9 cellular contexts compared by ENCODE assay signal in the genomic region with DNA sequence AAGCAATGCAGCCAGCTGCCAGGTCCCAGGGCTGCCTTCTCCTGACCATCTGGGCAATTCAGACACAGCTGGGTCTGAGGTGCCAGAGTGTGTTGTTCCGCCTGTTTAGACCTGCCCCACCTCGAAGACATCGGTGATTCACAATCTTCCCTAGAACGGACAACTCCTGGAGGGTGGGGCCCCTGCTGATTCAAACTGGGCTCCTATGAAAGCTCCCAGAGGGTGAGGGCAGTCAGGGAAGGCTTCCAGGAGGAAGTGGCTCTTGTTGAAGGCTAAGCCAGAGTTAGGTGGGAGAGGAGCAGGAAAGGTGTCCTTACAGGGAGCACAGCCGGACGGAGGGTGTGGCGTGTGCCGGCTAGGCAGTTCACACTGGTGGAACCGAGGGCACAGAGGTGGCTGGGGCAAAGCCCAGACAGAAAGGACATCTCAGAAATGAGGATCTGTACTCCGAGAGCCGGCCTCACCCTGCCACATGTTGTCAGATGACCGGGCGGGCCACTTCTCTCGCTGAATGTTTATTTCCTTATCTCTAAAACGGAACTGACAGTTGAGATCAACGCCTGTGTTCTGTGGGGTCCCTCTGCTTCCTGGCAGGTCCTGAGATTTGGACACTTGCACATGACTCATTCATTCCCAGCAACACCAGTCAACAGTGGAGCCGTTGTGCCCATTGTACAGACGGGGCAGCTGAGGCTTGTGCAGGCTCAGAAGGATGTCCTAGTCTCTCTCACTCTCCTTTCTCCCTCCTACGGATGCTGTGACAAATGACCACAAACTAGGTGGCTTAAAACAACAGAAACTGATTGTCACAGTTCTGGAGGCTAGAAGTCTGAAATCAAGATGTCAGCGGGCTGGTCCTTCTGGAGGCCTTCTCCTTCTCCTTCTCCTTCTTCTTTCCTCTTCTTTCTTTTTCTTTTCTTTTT. TPM values are rescaled to one million over a fixed set of nuclear protein-coding genes. Genes with fewer than 3 reads are reported as not detected.
DNase-seq lines count a peak whose midpoint lies in the region; ATAC-seq and TF ChIP-seq lines count a peak whose summit lies in the region.
"Had no signal": no experiment of that assay in that cellular context is flagged by ENCODE, and none has a peak within 500 bp of the region (broad histone marks: within the 10 kb centered on the region; RNA-seq: fewer than 3 reads in every experiment).

No MANE protein-coding gene starts in this region.

- H3F3A ChIP-seq in SK-N-SH (replicated peaks; ENCODE audit: insufficient read depth), result no peaks in the 10 kb centered on the region

- H3K27ac Mint-ChIP-seq in activated T-cell treated with anti-CD3 and anti-CD28 coated beads, Interleukin-2, amount 50 U/mL, for 72 hours, result peak overlapping the region; percentile 16

- H4K20me1 ChIP-seq in SK-N-SH (ENCODE audit: insufficient read depth), result no peaks in the 10 kb centered on the region

- no peak for TF ChIP-seq EP300 in SK-N-SH (IDR thresholded peaks at IDR 0.05; ENCODE audit: borderline replicate concordance in 1 of 2, low read depth in 1 of 2, low read length in 1 of 2)

- H3K9ac ChIP-seq in SK-N-SH, result no peak overlapping the region

- POLR2A ChIA-PET in RWPE1 (lab: Yijun Ruan, JAX; ENCODE audit: low non-redundant PET) (interaction anchor here (1.2 kb wide), 1 partner anchor 14 kb away, joined by 3 read pairs; no protein-coding TSS in a partner anchor), SK-N-SH (lab: Yijun Ruan, JAX) (no interaction called here)

- H3K79me2 ChIP-seq in SK-N-SH (ENCODE audit: insufficient read depth), result no peaks in the 10 kb centered on the region

- H3K4me1 Mint-ChIP-seq in activated T-cell treated with anti-CD3 and anti-CD28 coated beads, Interleukin-2, amount 50 U/mL, for 72 hours (ENCODE audit: low read depth), result peaks cover 7% of the 10 kb centered on the region

- H3K4me3 ChIP-seq in testis, result no peak overlapping the region
- H3K4me3 ChIP-seq in SK-N-SH (ENCODE audit: low read depth in 2 of 2, low read length in 1 of 2), result no peak overlapping the region

- TF ChIP-seq POLR2A in testis (IDR thresholded peaks at IDR 0.05), result no peak

- no peak overlapping the region for H2AFZ ChIP-seq in SK-N-SH (ENCODE audit: low read depth)

- peak; percentile 58 to 80 for ATAC-seq in activated T-cell treated with anti-CD3 and anti-CD28 coated beads, Interleukin-2, amount 50 U/mL, for 72 hours (replicated peaks in 1 of 2)
- ATAC-seq in left cardiac atrium (peak; percentile 65 to 71), HG02588 (IDR thresholded peaks at IDR 0.05; ENCODE audit: unreplicated experiment) (no peak)

- DNase-seq in activated T-cell treated with anti-CD3 and anti-CD28 coated beads, Interleukin-2, amount 50 U/mL, for 72 hours, result peak in 1 of 2 donors; percentile 12
- no peak for DNase-seq in activated T-cell treated with anti-CD3 and anti-CD28 coated beads, Interleukin-2, amount 50 U/mL, for 1 hour
- DNase-seq in RWPE1 (ENCODE audit: low spot score) (peak; percentile 90), left cardiac atrium (peak; percentile 68), testis (peak; percentile 54), SK-N-SH (no peak), NCI-H128 (lab: John Stamatoyannopoulos, UW; ENCODE audit: unreplicated experiment) (no peak)

- H3K9me2 ChIP-seq in SK-N-SH, result no peaks in the 10 kb centered on the region

- H3K27ac ChIP-seq in RWPE1 (peak overlapping the region; percentile 86), testis (no peak overlapping the region), SK-N-SH (ENCODE audit: low read depth in 2 of 2, low read length in 1 of 2) (no peak overlapping the region)
- H3K27ac ChIP-seq: C4-2B had no signal

- H3K36me3 ChIP-seq in testis (ENCODE audit: low read depth, missing control alignments), result no peaks in the 10 kb centered on the region
- H3K36me3 ChIP-seq in SK-N-SH (replicated peaks in 1 of 2; ENCODE audit: control insufficient read depth in 1 of 2, insufficient read depth in 2 of 2, low read length in 1 of 2), result no peaks in the 10 kb centered on the region

- no peaks in the 10 kb centered on the region for H3K4me1 ChIP-seq in testis
- no peaks in the 10 kb centered on the region for H3K4me1 ChIP-seq in SK-N-SH (ENCODE audit: control insufficient read depth in 1 of 2, insufficient read depth in 2 of 2, low read depth in 1 of 2, low read length in 1 of 2)

- no peak for TF ChIP-seq CTCF in RWPE1 (conservative IDR thresholded peaks at IDR 0.05; ENCODE audit: low read depth)
- no peak for TF ChIP-seq CTCF in testis (IDR thresholded peaks at IDR 0.05)
- no peak for TF ChIP-seq CTCF in SK-N-SH (IDR thresholded peaks at IDR 0.05)

- CTCF ChIA-PET in RWPE1 (lab: Yijun Ruan, JAX) (interaction anchor here (0.6 to 1.0 kb wide), 5 partner anchors 14 to 628 kb away, joined by 3 to 5 read pairs (median 4); no protein-coding TSS in a partner anchor), SK-N-SH (lab: Yijun Ruan, JAX) (no interaction called here)

- H3K27me3 Mint-ChIP-seq in activated T-cell treated with anti-CD3 and anti-CD28 coated beads, Interleukin-2, amount 50 U/mL, for 72 hours (ENCODE audit: low read depth), result no peaks in the 10 kb centered on the region

- H3K4me3 Mint-ChIP-seq in activated T-cell treated with anti-CD3 and anti-CD28 coated beads, Interleukin-2, amount 50 U/mL, for 72 hours, result peak overlapping the region in 1 of 2 donors; percentile 27

- no peaks in the 10 kb centered on the region for H3K36me3 Mint-ChIP-seq in activated T-cell treated with anti-CD3 and anti-CD28 coated beads, Interleukin-2, amount 50 U/mL, for 72 hours (ENCODE audit: insufficient read depth in 2 of 2)

- 71 to 83% methylated on average over 13 to 20 of the region's 20 CpGs for WGBS in testis, 2 donors
- WGBS in SK-N-SH (ENCODE audit: low lambda C conversion rate), result 82% methylated on average over 19 of the region's 20 CpGs

- no peak overlapping the region for H3K4me2 ChIP-seq in SK-N-SH

- no peaks in the 10 kb centered on the region for H3K9me3 ChIP-seq in testis
- H3K9me3 ChIP-seq in SK-N-SH, result no peaks in the 10 kb centered on the region

- intact Hi-C loops in left cardiac atrium (cut with DNase I), result no loop called here
- intact Hi-C loops in testis (cut with DNase I; ENCODE audit: low total_unique reads), result no loop called here

- TF ChIP-seq RAD21 in SK-N-SH (IDR thresholded peaks at IDR 0.05; ENCODE audit: low read length), result no peak

- no peaks in the 10 kb centered on the region for H3K27me3 ChIP-seq in testis
- no peaks in the 10 kb centered on the region for H3K27me3 ChIP-seq in SK-N-SH (ENCODE audit: insufficient read depth)

- H3K9me3 Mint-ChIP-seq in activated T-cell treated with anti-CD3 and anti-CD28 coated beads, Interleukin-2, amount 50 U/mL, for 72 hours, result no peaks in the 10 kb centered on the region

TF ChIP-seq in SK-N-SH, 30 proteins besides CTCF, POLR2A, EP300 and RAD21 (continues in another document):
- TF ChIP-seq, protein P1, sequence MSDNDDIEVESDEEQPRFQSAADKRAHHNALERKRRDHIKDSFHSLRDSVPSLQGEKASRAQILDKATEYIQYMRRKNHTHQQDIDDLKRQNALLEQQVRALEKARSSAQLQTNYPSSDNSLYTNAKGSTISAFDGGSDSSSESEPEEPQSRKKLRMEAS (IDR thresholded peaks at IDR 0.05; ENCODE audit: low read depth), result no peak
- TF ChIP-seq FOXJ3 (CRISPR knock-in tag; IDR thresholded peaks at IDR 0.05) (no peak), ELF1 (IDR thresholded peaks at IDR 0.05) (no peak), TAF1 (IDR thresholded peaks at IDR 0.05; ENCODE audit: borderline replicate concordance, low read depth, low read length) (no peak), RXRA (IDR thresholded peaks at IDR 0.05; ENCODE audit: borderline replicate concordance, low read depth) (no peak), POLR2AphosphoS5 (IDR thresholded peaks at IDR 0.05; ENCODE audit: low read depth, low read length) (no peak), JUND (IDR thresholded peaks at IDR 0.05) (no peak), NRF1 (IDR thresholded peaks at IDR 0.05; ENCODE audit: low read depth, low read length) (no peak), FOSL2 (IDR thresholded peaks at IDR 0.05; ENCODE audit: borderline replicate concordance, low read depth) (no peak), GABPA (IDR thresholded peaks at IDR 0.05; ENCODE audit: low read depth) (no peak), TCF12 (IDR thresholded peaks at IDR 0.05) (no peak)
- TF ChIP-seq, protein P2, sequence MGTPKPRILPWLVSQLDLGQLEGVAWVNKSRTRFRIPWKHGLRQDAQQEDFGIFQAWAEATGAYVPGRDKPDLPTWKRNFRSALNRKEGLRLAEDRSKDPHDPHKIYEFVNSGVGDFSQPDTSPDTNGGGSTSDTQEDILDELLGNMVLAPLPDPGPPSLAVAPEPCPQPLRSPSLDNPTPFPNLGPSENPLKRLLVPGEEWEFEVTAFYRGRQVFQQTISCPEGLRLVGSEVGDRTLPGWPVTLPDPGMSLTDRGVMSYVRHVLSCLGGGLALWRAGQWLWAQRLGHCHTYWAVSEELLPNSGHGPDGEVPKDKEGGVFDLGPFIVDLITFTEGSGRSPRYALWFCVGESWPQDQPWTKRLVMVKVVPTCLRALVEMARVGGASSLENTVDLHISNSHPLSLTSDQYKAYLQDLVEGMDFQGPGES (IDR thresholded peaks at IDR 0.05; ENCODE audit: low read depth, low read length), result no peak
- TF ChIP-seq, protein P3, sequence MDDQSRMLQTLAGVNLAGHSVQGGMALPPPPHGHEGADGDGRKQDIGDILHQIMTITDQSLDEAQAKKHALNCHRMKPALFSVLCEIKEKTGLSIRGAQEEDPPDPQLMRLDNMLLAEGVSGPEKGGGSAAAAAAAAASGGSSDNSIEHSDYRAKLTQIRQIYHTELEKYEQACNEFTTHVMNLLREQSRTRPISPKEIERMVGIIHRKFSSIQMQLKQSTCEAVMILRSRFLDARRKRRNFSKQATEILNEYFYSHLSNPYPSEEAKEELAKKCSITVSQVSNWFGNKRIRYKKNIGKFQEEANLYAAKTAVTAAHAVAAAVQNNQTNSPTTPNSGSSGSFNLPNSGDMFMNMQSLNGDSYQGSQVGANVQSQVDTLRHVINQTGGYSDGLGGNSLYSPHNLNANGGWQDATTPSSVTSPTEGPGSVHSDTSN (IDR thresholded peaks at IDR 0.05), result no peak

RNA-seq across cellular contexts. Expression of a gene that starts 26.9 kb away (rescaled TPM):
- 100 to 1,000 TPM; 110 to 137 TPM for total RNA-seq in activated T-cell treated with anti-CD3 and anti-CD28 coated beads, Interleukin-2, amount 50 U/mL, for 72 hours
- total RNA-seq in left cardiac atrium, result 10 to 100 TPM; 76.3 to 86.0 TPM
- 10 to 100 TPM in 1 of 2 donors, 1 to 10 TPM in 1; 9.9 to 13.6 TPM for total RNA-seq in testis
- 31.5 TPM for polyA plus RNA-seq in testis (ENCODE audit: insufficient read depth, low read depth, low replicate concordance)
- 26.6 and 45.7 TPM in 2 replicates for polyA plus RNA-seq in SK-N-SH (2012; rRNA removed)
- polyA plus RNA-seq in SK-N-SH (2012; cell fraction: cytosol; rRNA removed), result 30.2 and 34.1 TPM in 2 replicates
- polyA plus RNA-seq in SK-N-SH (2012; cell fraction: nucleus; rRNA removed), result 12.8 and 22.5 TPM in 2 replicates

RNA-seq across cellular contexts. Expression of a gene that starts 54.6 kb away (rescaled TPM):
- 10 to 100 TPM; 10.4 to 11.6 TPM for total RNA-seq in activated T-cell treated with anti-CD3 and anti-CD28 coated beads, Interleukin-2, amount 50 U/mL, for 72 hours
- total RNA-seq in left cardiac atrium (10 to 100 TPM; 27.5 to 33.7 TPM), testis (10 to 100 TPM in 1 of 2 donors, 1 to 10 TPM in 1; 7.0 to 10.3 TPM)
- polyA plus RNA-seq in testis (ENCODE audit: insufficient read depth, low read depth, low replicate concordance) (10.1 TPM), SK-N-SH (2012; rRNA removed) (15.4 and 15.8 TPM in 2 replicates)
- 12.8 and 15.4 TPM in 2 replicates for polyA plus RNA-seq in SK-N-SH (2012; cell fraction: cytosol; rRNA removed)
- polyA plus RNA-seq in SK-N-SH (2012; cell fraction: nucleus; rRNA removed), result 7.2 and 10.5 TPM in 2 replicates

Comparison
In these comparisons a context has a peak if more than half of its experiments do, and no peak if none do; other contexts are left out.
1. DNase-seq: peak in RWPE1 (single experiment), left cardiac atrium (single experiment) and testis (single experiment); none in activated T-cell treated with anti-CD3 and anti-CD28 coated beads, Interleukin-2, amount 50 U/mL, for 1 hour (single experiment), SK-N-SH (single experiment) and NCI-H128 (single experiment).
2. RNA of a gene that starts 26.9 kb away (total RNA-seq): 110 to 137 TPM in activated T-cell treated with anti-CD3 and anti-CD28 coated beads, Interleukin-2, amount 50 U/mL, for 72 hours and 76.3 to 86.0 TPM in left cardiac atrium; 9.9 to 13.6 TPM in testis; every median in the first group is over 4 times any median in the second.